10 cellular contexts compared by ENCODE assay signal in the genomic region with DNA sequence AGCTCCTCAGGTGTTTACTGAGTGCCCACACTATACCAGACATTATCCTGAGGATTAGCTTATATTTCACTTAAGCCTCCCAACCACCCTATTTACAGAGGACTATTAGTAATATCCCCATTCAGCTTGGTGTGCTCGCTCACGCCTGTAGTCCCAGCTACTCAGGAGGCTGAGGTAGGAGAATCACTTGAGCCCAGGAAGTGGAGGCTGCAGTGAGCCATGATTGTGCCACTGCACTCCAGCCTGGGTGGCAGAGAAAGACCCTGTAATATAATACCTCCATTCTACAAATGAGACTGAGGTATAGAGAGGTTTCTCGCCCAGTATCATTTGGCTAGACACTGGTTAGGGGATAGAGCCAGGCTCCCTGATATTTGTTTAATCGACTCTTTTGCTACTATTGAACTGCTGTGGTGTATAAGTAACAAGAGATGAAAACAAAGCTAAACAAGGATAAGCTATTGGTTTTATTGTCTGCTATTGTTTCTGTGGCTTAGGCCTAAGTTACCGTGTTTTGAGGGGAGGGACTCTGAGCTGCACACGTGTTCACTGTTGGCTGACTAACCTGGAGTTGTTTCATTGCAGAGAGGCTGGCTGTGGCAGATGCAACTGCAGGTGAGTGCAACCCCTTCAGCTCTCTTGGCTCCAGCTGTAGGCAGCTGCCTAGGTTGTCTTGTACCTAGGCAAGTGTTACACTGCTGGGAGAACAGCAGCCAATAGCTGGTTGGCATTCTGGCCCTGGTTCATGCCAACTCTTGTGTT. TPM values are rescaled to one million over a fixed set of nuclear protein-coding genes. Genes with fewer than 3 reads are reported as not detected.
DNase-seq lines count a peak whose midpoint lies in the region; ATAC-seq and TF ChIP-seq lines count a peak whose summit lies in the region.
"Had no signal": no experiment of that assay in that cellular context is flagged by ENCODE, and none has a peak within 500 bp of the region (broad histone marks: within the 10 kb centered on the region; RNA-seq: fewer than 3 reads in every experiment).

No MANE protein-coding gene starts in this region.

- peak overlapping the region; percentile 83 for H3K9ac ChIP-seq in NT2/D1 (ENCODE audit: insufficient read length, low read depth)

- peaks cover 4% of the 10 kb centered on the region for H3K36me3 Mint-ChIP-seq in chondrocyte (ENCODE audit: low read depth)
- H3K36me3 Mint-ChIP-seq in progenitor cell of endocrine pancreas (ENCODE audit: insufficient read depth) = peaks cover 1% of the 10 kb centered on the region

- peaks cover 64% of the 10 kb centered on the region for H3K36me3 ChIP-seq in NT2/D1 (ENCODE audit: insufficient read depth, insufficient read length, low read length)

- H3K4me3 ChIP-seq in NT2/D1 (ENCODE audit: insufficient read length, low read depth) = peak overlapping the region; percentile 48

- H3K27me3 ChIP-seq in NT2/D1 (ENCODE audit: insufficient read depth, insufficient read length) = no peaks in the 10 kb centered on the region

- H3K4me1 ChIP-seq in NT2/D1 (ENCODE audit: insufficient read depth, insufficient read length) = peaks cover 4% of the 10 kb centered on the region

- H3K4me1 Mint-ChIP-seq in chondrocyte (ENCODE audit: low read depth) = peaks cover 46% of the 10 kb centered on the region
- H3K4me1 Mint-ChIP-seq in progenitor cell of endocrine pancreas (ENCODE audit: low read depth) = peaks cover 18% of the 10 kb centered on the region

- peak; percentile 53 for DNase-seq in DMS53 (lab: John Stamatoyannopoulos, UW)
- no peak for DNase-seq in DMS53 treated with DMSO at 0.1 percent for 48 hours (lab: John Stamatoyannopoulos, UW; ENCODE audit: unreplicated experiment)
- DNase-seq in NT2/D1 (ENCODE audit: low read depth, low spot score) = no peak
- no peak for DNase-seq in chondrocyte (ENCODE audit: low spot score)
- DNase-seq in progenitor cell of endocrine pancreas (ENCODE audit: low spot score, unreplicated experiment) = no peak
- no peak for DNase-seq in inferior parietal cortex (ENCODE audit: extremely low spot score)
- no peak for DNase-seq in SHP77 (lab: John Stamatoyannopoulos, UW)
- DNase-seq: stimulated activated CD4-positive, alpha-beta T cell treated with anti-CD3 and anti-CD28 coated beads, Interleukin-4, amount 100 ng/mL, for 4 hours; SW 1271 had no signal

- no peak overlapping the region for H3K27ac Mint-ChIP-seq in chondrocyte (ENCODE audit: unreplicated experiment)
- no peak overlapping the region for H3K27ac Mint-ChIP-seq in progenitor cell of endocrine pancreas

- H3K27me3 Mint-ChIP-seq in chondrocyte (ENCODE audit: low read depth) (no peaks in the 10 kb centered on the region), progenitor cell of endocrine pancreas (peaks cover 22% of the 10 kb centered on the region)

- H3K4me3 Mint-ChIP-seq in chondrocyte (ENCODE audit: unreplicated experiment) = peak overlapping the region; percentile 38
- H3K4me3 Mint-ChIP-seq in progenitor cell of endocrine pancreas (ENCODE audit: low read depth) = peak overlapping the region; percentile 53

- TF ChIP-seq CTCF in chondrocyte (IDR thresholded peaks at IDR 0.05) = no peak
- no peak for TF ChIP-seq CTCF in progenitor cell of endocrine pancreas (IDR thresholded peaks at IDR 0.05; ENCODE audit: unreplicated experiment)

- no peaks in the 10 kb centered on the region; the same call in 1 of the 2 replicates for H3K9me3 ChIP-seq in NT2/D1 (ENCODE audit: insufficient read depth, low read length)

- H3K9me3 Mint-ChIP-seq in chondrocyte (ENCODE audit: low read depth) (no peaks in the 10 kb centered on the region), progenitor cell of endocrine pancreas (ENCODE audit: low read depth) (no peaks in the 10 kb centered on the region)

- no peak for ATAC-seq in HG03039 (IDR thresholded peaks at IDR 0.05; ENCODE audit: unreplicated experiment)

RNA-seq across cellular contexts. Expression of a gene that starts 17.8 kb away (rescaled TPM):
- total RNA-seq in chondrocyte = 150 to 218 TPM (median 153 TPM) in 3 replicates
- total RNA-seq in progenitor cell of endocrine pancreas = 324 and 336 TPM in 2 replicates
